Comparison of ENCODE assay signal across 1 cellular context in the genomic region with DNA sequence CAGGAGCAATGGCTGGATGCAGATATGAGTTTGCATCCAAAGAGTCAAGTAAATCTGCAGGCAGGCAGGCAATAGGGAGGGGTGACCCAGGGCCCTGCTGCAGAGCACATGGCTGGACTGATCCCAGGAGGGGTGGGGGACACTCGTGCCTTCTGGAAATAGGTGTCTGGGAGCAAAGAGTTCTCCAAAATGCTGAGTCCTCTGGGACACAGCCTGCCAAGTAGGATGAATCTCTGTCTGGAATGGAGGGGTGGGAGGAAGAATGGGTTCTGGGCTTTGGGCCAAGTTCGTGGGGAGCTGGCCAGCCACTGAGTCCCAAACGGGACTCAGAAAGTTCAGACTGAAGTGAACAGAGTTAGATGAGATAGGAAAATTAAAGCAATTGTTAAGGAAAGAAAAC.
A peak's percentile ranks its signal among the peaks of the same experiment; 100 is the strongest.
TF ChIP-seq lines count a peak whose summit lies in the region.

No MANE protein-coding gene starts in this region.

TF ChIP-seq in SK-N-SH, 30 proteins besides CTCF, POLR2A, EP300 and RAD21 (continued from another document):
- TF ChIP-seq, protein P1, sequence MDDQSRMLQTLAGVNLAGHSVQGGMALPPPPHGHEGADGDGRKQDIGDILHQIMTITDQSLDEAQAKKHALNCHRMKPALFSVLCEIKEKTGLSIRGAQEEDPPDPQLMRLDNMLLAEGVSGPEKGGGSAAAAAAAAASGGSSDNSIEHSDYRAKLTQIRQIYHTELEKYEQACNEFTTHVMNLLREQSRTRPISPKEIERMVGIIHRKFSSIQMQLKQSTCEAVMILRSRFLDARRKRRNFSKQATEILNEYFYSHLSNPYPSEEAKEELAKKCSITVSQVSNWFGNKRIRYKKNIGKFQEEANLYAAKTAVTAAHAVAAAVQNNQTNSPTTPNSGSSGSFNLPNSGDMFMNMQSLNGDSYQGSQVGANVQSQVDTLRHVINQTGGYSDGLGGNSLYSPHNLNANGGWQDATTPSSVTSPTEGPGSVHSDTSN (IDR thresholded peaks at IDR 0.05) = peak; percentile 43
- TF ChIP-seq MAX (IDR thresholded peaks at IDR 0.05; ENCODE audit: low read depth) (peak; percentile 77; the same call in 1 of the 2 replicates), MEF2A (IDR thresholded peaks at IDR 0.05; ENCODE audit: borderline replicate concordance, low read depth) (no peak), RXRA (IDR thresholded peaks at IDR 0.05; ENCODE audit: borderline replicate concordance, low read depth) (peak; percentile 39; the same call in 1 of the 2 replicates)
